Comparison of ENCODE assay signal across 10 cellular contexts in the genomic region with DNA sequence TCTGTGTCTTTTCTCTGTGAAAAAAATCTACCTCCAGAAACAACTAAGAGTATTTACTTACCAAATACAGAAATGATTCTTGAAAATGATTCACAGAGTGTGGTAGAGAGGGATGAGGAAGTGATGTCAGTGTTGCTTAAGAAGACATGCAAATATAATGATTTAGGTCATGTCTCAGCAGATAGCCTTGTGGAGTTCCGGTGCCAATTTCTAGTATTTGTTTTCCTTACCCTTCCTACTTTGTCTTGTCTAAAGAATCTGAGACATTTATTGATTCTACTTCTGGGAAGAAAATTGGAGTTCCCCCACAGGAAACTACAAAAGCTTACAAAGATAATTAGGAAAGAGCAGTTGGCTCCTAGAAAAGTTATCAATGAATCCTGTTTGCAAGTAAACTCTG.
DNase-seq lines count a peak whose midpoint lies in the region; ATAC-seq and TF ChIP-seq lines count a peak whose summit lies in the region.
"Had no signal": no experiment of that assay in that cellular context is flagged by ENCODE, and none has a peak within 500 bp of the region (broad histone marks: within the 10 kb centered on the region; RNA-seq: fewer than 3 reads in every experiment).

No MANE protein-coding gene starts in this region.

- H2AFZ ChIP-seq in IMR-90 (replicated peaks; ENCODE audit: low read length, poor library complexity), result no peak overlapping the region
- H2AFZ ChIP-seq in osteoblast (ENCODE audit: low read length), result no peak overlapping the region

- CTCF ChIA-PET in IMR-90 (lab: Yijun Ruan, JAX), result interaction anchor here (0.9 to 3.2 kb wide), 2 partner anchors 18 to 146 kb away, joined by 3 to 15 read pairs; no protein-coding TSS in a partner anchor

- H4K8ac ChIP-seq in IMR-90 (ENCODE audit: low read depth in 2 of 2, low read length in 2 of 2), result peak overlapping the region; percentile 76 to 82; a peak in 2 of 4 replicates

- peaks cover 3% of the 10 kb centered on the region for H3K9me1 ChIP-seq in IMR-90 (ENCODE audit: insufficient read depth, low read length)

- peak; percentile 57 for DNase-seq in GM04503 (ENCODE audit: low read depth)
- DNase-seq in IMR-90, result peak; percentile 96
- DNase-seq in body of pancreas, result no peak
- peak; percentile 52 for DNase-seq in osteoblast (ENCODE audit: insufficient read length, low spot score, missing footprints)
- DNase-seq in SK-N-DZ (ENCODE audit: low spot score), result no peak
- DNase-seq in erythroblast (lab: John Stamatoyannopoulos, UW), result no peak
- DNase-seq: activated naive CD8-positive, alpha-beta T cell treated with anti-CD3 and anti-CD28 coated beads, Interleukin-2, amount 10 ng/mL, durations not matched to agents 7 days and 5 days; left ventricle myocardium inferior had no signal

- no peak overlapping the region for H2BK20ac ChIP-seq in IMR-90 (ENCODE audit: low read depth, low read length)

- no TSS peak for BruUV-seq in IMR-90 (replicated peaks; lab: Mats Ljungman, UMichigan)

- in situ Hi-C loops in IMR-90 (cut with MboI; ENCODE audit: low sequenced_read_pairs), result no loop called here

- H3K27me3 ChIP-seq in IMR-90 (ENCODE audit: control insufficient read depth, insufficient read depth, low read length), result no peaks in the 10 kb centered on the region
- no peaks in the 10 kb centered on the region for H3K27me3 ChIP-seq in body of pancreas
- no peaks in the 10 kb centered on the region for H3K27me3 ChIP-seq in osteoblast (ENCODE audit: insufficient read depth, low read length)

- H3K23ac ChIP-seq in IMR-90 (ENCODE audit: low read depth, low read length), result no peak overlapping the region

- H3K9me3 ChIP-seq in IMR-90 (ENCODE audit: control insufficient read depth, insufficient read depth, low read length), result no peaks in the 10 kb centered on the region
- H3K9me3 ChIP-seq in body of pancreas, result no peaks in the 10 kb centered on the region
- no peaks in the 10 kb centered on the region for H3K9me3 ChIP-seq in osteoblast (ENCODE audit: low read depth, low read length)
- H3K9me3 ChIP-seq: left ventricle myocardium inferior had no signal

- WGBS in IMR-90 (ENCODE audit: extremely low coverage in 2 of 2, insufficient read length in 1 of 2), 2 experiments, result no CpG with 5 or more reads among the region's 1 CpG
- WGBS in body of pancreas, 2 donors, result 7 to 8% methylated on average over 1 of the region's 1 CpG

- H3K18ac ChIP-seq in IMR-90 (ENCODE audit: low read depth, low read length), result no peak overlapping the region; the same call in 1 of the 2 replicates

- H3K4me2 ChIP-seq in IMR-90 (ENCODE audit: low read depth, low read length) (peak overlapping the region; percentile 33; the same call in 1 of the 2 replicates), osteoblast (ENCODE audit: insufficient read depth, low read length) (peak overlapping the region; percentile 56)

- H4K91ac ChIP-seq in IMR-90 (ENCODE audit: insufficient read depth, low read depth, low read length), result no peak overlapping the region

- H2BK5ac ChIP-seq in IMR-90 (ENCODE audit: low read depth, low read length, poor library complexity, severe bottlenecking), result peak overlapping the region; percentile 99

- no peak overlapping the region for H2BK15ac ChIP-seq in IMR-90 (ENCODE audit: low read depth, low read length)

- no peak for TF ChIP-seq CTCF in IMR-90 (conservative IDR thresholded peaks at IDR 0.05; ENCODE audit: low read depth, low read length)
- no peak for TF ChIP-seq CTCF in body of pancreas (IDR thresholded peaks at IDR 0.05)
- TF ChIP-seq CTCF in osteoblast (IDR thresholded peaks at IDR 0.05; ENCODE audit: extremely low read depth, low read depth, low read length), result no peak

- H3K4ac ChIP-seq in IMR-90 (ENCODE audit: low read depth, low read length), result peak overlapping the region; percentile 82; the same call in 1 of the 2 replicates

- H3K4me3 ChIP-seq in IMR-90 (ENCODE audit: insufficient read depth, low read depth, low read length), result no peak overlapping the region
- no peak overlapping the region for H3K4me3 ChIP-seq in body of pancreas
- H3K4me3 ChIP-seq in osteoblast (ENCODE audit: insufficient read depth, low read length), result no peak overlapping the region
- H3K4me3 ChIP-seq: left ventricle myocardium inferior had no signal

- H3K4me1 ChIP-seq in IMR-90 (ENCODE audit: control insufficient read depth, insufficient read depth, low read length) (peaks cover 16% of the 10 kb centered on the region), body of pancreas (peaks cover 11% of the 10 kb centered on the region), osteoblast (ENCODE audit: insufficient read depth, low read length) (peaks cover 35% of the 10 kb centered on the region)
- H3K4me1 ChIP-seq: left ventricle myocardium inferior had no signal

- ATAC-seq in IMR-90 (ENCODE audit: low read depth) (peak; percentile 84), body of pancreas (peak; percentile 66), GM21825 (IDR thresholded peaks at IDR 0.05; ENCODE audit: unreplicated experiment) (no peak), HG02870 (IDR thresholded peaks at IDR 0.05; ENCODE audit: unreplicated experiment) (no peak)

- no peak overlapping the region for H2AK5ac ChIP-seq in IMR-90 (ENCODE audit: low read depth, low read length)

- no peak overlapping the region for H2AK9ac ChIP-seq in IMR-90 (replicated peaks; ENCODE audit: low read depth, low read length, poor library complexity)

- no peak for TF ChIP-seq RAD21 in IMR-90 (IDR thresholded peaks at IDR 0.05; ENCODE audit: low read length)

- no peak for TF ChIP-seq POLR2A in IMR-90 (IDR thresholded peaks at IDR 0.05; ENCODE audit: low read depth, low read length)
- TF ChIP-seq POLR2A in body of pancreas (IDR thresholded peaks at IDR 0.05), result no peak
- TF ChIP-seq POLR2A in erythroblast (IDR thresholded peaks at IDR 0.05; ENCODE audit: low read length), result no peak

- peak overlapping the region; percentile 89; the same call in 1 of the 2 replicates for H2BK120ac ChIP-seq in IMR-90 (ENCODE audit: low read depth, low read length)

- intact Hi-C loops in IMR-90 (cut with micrococcal nuclease), result loop anchor here (1.0 to 5.0 kb wide), 2 partner anchors 16 to 67 kb away; a partner anchor contains a TSS
- intact Hi-C loops in body of pancreas (cut with DNase I), result no loop called here

- H3K27ac ChIP-seq in IMR-90 (ENCODE audit: insufficient read depth, low read length) (peak overlapping the region; percentile 99; the same call in 1 of the 2 replicates), body of pancreas (peak overlapping the region in 2 of 4 donors; percentile 45 to 55), osteoblast (ENCODE audit: low read depth, low read length) (peak overlapping the region; percentile 97)
- H3K27ac ChIP-seq: left ventricle myocardium inferior had no signal

- H3K9ac ChIP-seq in IMR-90 (ENCODE audit: low read depth, low read length), result 0 out of 2 replicates have a peak overlapping the region, but pooled peaks have one; percentile 49

- H4K20me1 ChIP-seq in IMR-90 (ENCODE audit: insufficient read depth, low read length) (no peaks in the 10 kb centered on the region), osteoblast (ENCODE audit: insufficient read depth, low read length) (no peaks in the 10 kb centered on the region)

- H4K5ac ChIP-seq in IMR-90 (ENCODE audit: low read depth, low read length), result no peak overlapping the region

- dilution Hi-C loops in IMR-90 (cut with HindIII; ENCODE audit: low sequenced_read_pairs, unreplicated experiment), result no loop called here

- H3K36me3 ChIP-seq in IMR-90 (ENCODE audit: control insufficient read depth, insufficient read depth, low read length) (no peaks in the 10 kb centered on the region), body of pancreas (replicated peaks in 1 of 2; ENCODE audit: insufficient read depth in 1 of 2, low read depth in 2 of 2) (no peaks in the 10 kb centered on the region), osteoblast (ENCODE audit: insufficient read depth, low read length) (no peaks in the 10 kb centered on the region)
- H3K36me3 ChIP-seq: left ventricle myocardium inferior had no signal

- peak overlapping the region; percentile 27; the same call in 1 of the 2 replicates for H3K56ac ChIP-seq in IMR-90 (ENCODE audit: extremely low read depth, insufficient read depth, low read length)

- H3K14ac ChIP-seq in IMR-90 (replicated peaks; ENCODE audit: low read depth, low read length), result no peak overlapping the region

- POLR2A ChIA-PET in IMR-90 (lab: Charles Lee; ENCODE audit: unreplicated experiment), result interaction anchor here (0.5 kb wide), 1 partner anchor 141 kb away, joined by 3 read pairs; no protein-coding TSS in a partner anchor

- H3K79me2 ChIP-seq in osteoblast (ENCODE audit: insufficient read depth, low read length), result peaks cover 4% of the 10 kb centered on the region

- peaks cover 0 to 4% of the 10 kb centered on the region in 2 experiments; a peak in 2 of 4 replicates for H3K79me1 ChIP-seq in IMR-90 (ENCODE audit: low read depth in 1 of 2, low read length in 2 of 2)

TF ChIP-seq in IMR-90, 13 proteins besides CTCF, POLR2A, EP300 and RAD21 (continues in another document):
- TF ChIP-seq RFX5 (IDR thresholded peaks at IDR 0.05; ENCODE audit: low read depth, low read length), result peak; percentile 33; the same call in 1 of the 2 replicates
- no peak for TF ChIP-seq MXI1 (IDR thresholded peaks at IDR 0.05; ENCODE audit: borderline replicate concordance, low read depth, low read length)
- no peak for TF ChIP-seq MAFK (IDR thresholded peaks at IDR 0.05; ENCODE audit: low read depth, low read length)
- TF ChIP-seq FOS (IDR thresholded peaks at IDR 0.05; ENCODE audit: low read depth, low read length), result 0 out of 2 replicates have a peak, but pooled peaks have one; percentile 41
- peak; percentile 94 for TF ChIP-seq CEBPB (IDR thresholded peaks at IDR 0.05; ENCODE audit: low read depth, low read length)
- TF ChIP-seq, protein P1, sequence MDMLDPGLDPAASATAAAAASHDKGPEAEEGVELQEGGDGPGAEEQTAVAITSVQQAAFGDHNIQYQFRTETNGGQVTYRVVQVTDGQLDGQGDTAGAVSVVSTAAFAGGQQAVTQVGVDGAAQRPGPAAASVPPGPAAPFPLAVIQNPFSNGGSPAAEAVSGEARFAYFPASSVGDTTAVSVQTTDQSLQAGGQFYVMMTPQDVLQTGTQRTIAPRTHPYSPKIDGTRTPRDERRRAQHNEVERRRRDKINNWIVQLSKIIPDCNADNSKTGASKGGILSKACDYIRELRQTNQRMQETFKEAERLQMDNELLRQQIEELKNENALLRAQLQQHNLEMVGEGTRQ (IDR thresholded peaks at IDR 0.05; ENCODE audit: low read depth, low read length), result no peak
- TF ChIP-seq NFE2L2 (IDR thresholded peaks at IDR 0.05; ENCODE audit: low read depth, low read length), result no peak
- TF ChIP-seq MAZ (IDR thresholded peaks at IDR 0.05; ENCODE audit: borderline replicate concordance, low read depth, low read length), result no peak
- no peak for TF ChIP-seq SMC3 (IDR thresholded peaks at IDR 0.05; ENCODE audit: low read depth, low read length)

Comparison
In these comparisons a context has a peak if more than half of its experiments do, and no peak if none do; other contexts are left out.
1. DNase-seq: peak in GM04503 (single experiment), IMR-90 (single experiment) and osteoblast (single experiment); none in body of pancreas (0 of 4), SK-N-DZ (single experiment) and erythroblast (0 of 2).
2. ATAC-seq: peak in IMR-90 (single experiment) and body of pancreas (single experiment); none in GM21825 (single experiment) and HG02870 (single experiment).